9 cellular contexts compared by ENCODE assay signal in the genomic region with DNA sequence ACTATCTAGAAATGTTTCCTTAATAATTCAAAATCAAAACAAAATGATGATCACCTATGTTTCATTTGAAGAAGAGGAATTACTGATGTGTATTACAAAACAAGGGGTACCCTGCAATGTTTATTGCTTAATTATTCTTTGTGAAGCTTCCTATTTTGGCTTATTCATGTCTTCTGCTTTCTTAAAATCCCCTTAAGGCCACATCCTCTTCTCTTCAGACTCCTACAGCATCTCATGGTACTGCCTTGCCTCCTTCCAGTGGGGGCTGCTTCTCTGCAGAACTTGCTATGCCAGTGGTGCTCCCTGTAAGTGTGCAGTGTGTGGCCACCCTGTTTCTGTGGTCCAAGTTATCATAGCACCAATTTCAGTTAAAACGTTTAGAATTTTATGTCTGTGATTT. TPM values are rescaled to one million over a fixed set of nuclear protein-coding genes. Genes with fewer than 3 reads are reported as not detected.
A peak's percentile ranks its signal among the peaks of the same experiment; 100 is the strongest.
DNase-seq lines count a peak whose midpoint lies in the region; ATAC-seq and TF ChIP-seq lines count a peak whose summit lies in the region.
"Had no signal": no experiment of that assay in that cellular context is flagged by ENCODE, and none has a peak within 500 bp of the region (broad histone marks: within the 10 kb centered on the region; RNA-seq: fewer than 3 reads in every experiment).

No MANE protein-coding gene starts in this region.

- 0 out of 2 replicates have a peak overlapping the region, but pooled peaks have one; percentile 9 for H3K4me2 ChIP-seq in PC-3 (ENCODE audit: low read length)

- H3K4me3 ChIP-seq in PC-3 (ENCODE audit: low read length) = no peak overlapping the region

- BruUV-seq in PC-3 (replicated peaks; lab: Mats Ljungman, UMichigan) = no TSS peak

- peak overlapping the region; percentile 29; the same call in 1 of the 2 replicates for H3K27ac ChIP-seq in PC-3 (ENCODE audit: low read length)

- H3K4me3 Mint-ChIP-seq in natural killer cell treated with Interleukin-12 subunit alpha and Interleukin-12 subunit beta and Interleukin-15 and Interleukin-18, amount 100 ng/mL, for 72 hours = peak overlapping the region; percentile 78

- H3K4me1 ChIP-seq in PC-3 (ENCODE audit: insufficient read depth, low read length) = peaks cover 6% of the 10 kb centered on the region; the same call in 1 of the 2 replicates

- POLR2A ChIA-PET in PC-3 (lab: Charles Lee; ENCODE audit: unreplicated experiment) = no interaction called here

- peak overlapping the region; percentile 45 to 89 for H3K27ac Mint-ChIP-seq in natural killer cell treated with Interleukin-12 subunit alpha and Interleukin-12 subunit beta and Interleukin-15 and Interleukin-18, amount 100 ng/mL, for 72 hours

- H4K20me1 ChIP-seq in PC-3 (ENCODE audit: low read length) = no peaks in the 10 kb centered on the region

- no peaks in the 10 kb centered on the region for H3K9me2 ChIP-seq in PC-3 (replicated peaks; ENCODE audit: low read length)

- ATAC-seq in GM19025 (IDR thresholded peaks at IDR 0.05; ENCODE audit: low read depth, unreplicated experiment) (peak; percentile 59), HG02840 (IDR thresholded peaks at IDR 0.05; ENCODE audit: low FRiP score, unreplicated experiment) (peak; percentile 55), PC-3 (peak; percentile 33)
- ATAC-seq in natural killer cell treated with Interleukin-12 subunit alpha and Interleukin-12 subunit beta and Interleukin-15 and Interleukin-18, amount 100 ng/mL, for 72 hours = peak; percentile 80 to 84

- no peak for TF ChIP-seq CTCF in PC-3 (conservative IDR thresholded peaks at IDR 0.05; ENCODE audit: low read depth, low read length)

- H3K27me3 ChIP-seq in PC-3 (ENCODE audit: low read length) = no peaks in the 10 kb centered on the region

- no peak for DNase-seq in PC-3
- no peak for DNase-seq in natural killer cell treated with Interleukin-12 subunit alpha and Interleukin-12 subunit beta and Interleukin-15 and Interleukin-18, amount 100 ng/mL, for 72 hours (ENCODE audit: low spot score)
- no peak for DNase-seq in OCI-M1 (lab: John Stamatoyannopoulos, UW)
- no peak for DNase-seq in SW480 (ENCODE audit: low spot score)
- no peak for DNase-seq in stimulated activated CD4-positive, alpha-beta T cell treated with anti-CD3 and anti-CD28 coated beads, Interleukin-12 subunit alpha, Interleukin-12 subunit beta, amount 100 ng/mL, for 4 hours
- DNase-seq in stimulated activated CD4-positive, alpha-beta T cell treated with anti-CD3 and anti-CD28 coated beads, Interleukin-2, amount 100 ng/mL, for 24 hours = no peak

- no peak overlapping the region for H2AFZ ChIP-seq in PC-3 (ENCODE audit: low read length)

- H3K36me3 Mint-ChIP-seq in natural killer cell treated with Interleukin-12 subunit alpha and Interleukin-12 subunit beta and Interleukin-15 and Interleukin-18, amount 100 ng/mL, for 72 hours = no peaks in the 10 kb centered on the region

- H3K4me1 Mint-ChIP-seq in natural killer cell treated with Interleukin-12 subunit alpha and Interleukin-12 subunit beta and Interleukin-15 and Interleukin-18, amount 100 ng/mL, for 72 hours (ENCODE audit: low read depth in 2 of 2) = peaks cover 10 to 13% of the 10 kb centered on the region in 2 donors

- H3F3A ChIP-seq in PC-3 (ENCODE audit: low read length, unreplicated experiment) = no peaks in the 10 kb centered on the region

- CTCF ChIA-PET in PC-3 (lab: Charles Lee) = interaction anchor here (0.6 kb wide), 1 partner anchor 90 kb away, joined by 3 read pairs; no protein-coding TSS in a partner anchor

- no peaks in the 10 kb centered on the region for H3K9me3 ChIP-seq in PC-3 (ENCODE audit: low read length)

- no peaks in the 10 kb centered on the region for H3K79me2 ChIP-seq in PC-3 (ENCODE audit: low read length)

- H3K27me3 Mint-ChIP-seq in natural killer cell treated with Interleukin-12 subunit alpha and Interleukin-12 subunit beta and Interleukin-15 and Interleukin-18, amount 100 ng/mL, for 72 hours = no peaks in the 10 kb centered on the region

- H3K9me3 Mint-ChIP-seq in natural killer cell treated with Interleukin-12 subunit alpha and Interleukin-12 subunit beta and Interleukin-15 and Interleukin-18, amount 100 ng/mL, for 72 hours = no peaks in the 10 kb centered on the region

- intact Hi-C loops in PC-3 (cut with micrococcal nuclease) = no loop called here

- no peak overlapping the region for H3K9ac ChIP-seq in PC-3 (ENCODE audit: low read length)

- no peaks in the 10 kb centered on the region for H3K36me3 ChIP-seq in PC-3 (ENCODE audit: low read depth, low read length)

RNA-seq across cellular contexts. Expression of a gene that starts 35.0 kb away (rescaled TPM):
- 4.7 TPM in 1 of 2 replicates, not detected in the other for total RNA-seq in PC-3 (2014; rRNA removed)
- total RNA-seq in natural killer cell treated with Interleukin-12 subunit alpha and Interleukin-12 subunit beta and Interleukin-15 and Interleukin-18, amount 100 ng/mL, for 72 hours = 1 to 10 TPM; 3.2 to 3.4 TPM

RNA-seq across cellular contexts. Expression of a gene that starts 42.2 kb away (rescaled TPM):
- total RNA-seq in PC-3 (2014; rRNA removed) = not detected in 2 replicates
- total RNA-seq in natural killer cell treated with Interleukin-12 subunit alpha and Interleukin-12 subunit beta and Interleukin-15 and Interleukin-18, amount 100 ng/mL, for 72 hours = 1 to 10 TPM; 1.0 to 1.4 TPM
- total RNA-seq: M059J had no signal
